ENCODE assay signal across 22 cellular contexts in the genomic region with DNA sequence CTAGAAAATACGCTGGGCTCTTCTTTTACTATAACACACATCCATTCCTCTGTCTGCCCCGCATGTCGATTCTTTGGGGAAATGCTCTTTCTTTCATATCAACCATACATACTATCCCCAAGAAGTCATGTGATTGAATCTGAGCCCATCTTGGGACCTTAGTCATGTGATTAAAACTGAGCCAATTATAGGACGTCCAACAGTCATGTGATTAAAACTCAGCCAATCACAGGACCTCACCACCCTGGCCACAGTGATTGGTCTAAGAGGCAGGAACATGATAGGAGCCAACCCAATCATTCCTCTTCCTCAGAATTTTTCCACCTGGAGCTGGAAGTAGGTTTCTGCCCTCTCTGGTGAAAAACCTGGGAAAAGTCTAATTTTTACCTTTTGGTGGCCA.
"Had no signal": no experiment of that assay in that cellular context is flagged by ENCODE, and none has a peak within 500 bp of the region (broad histone marks: within the 10 kb centered on the region; RNA-seq: fewer than 3 reads in every experiment).

No MANE protein-coding gene starts in this region.

- H3K36me3 ChIP-seq: heart left ventricle, ovary, right atrium auricular region, tibial nerve, upper lobe of right lung, vagina had no signal

- FAIRE-seq: endometrium, frontal cortex, islet of Langerhans, small intestine had no signal

- H3K4me1 ChIP-seq: heart left ventricle, right atrium auricular region, tibial nerve, upper lobe of right lung, vagina had no signal

- H3K27me3 ChIP-seq: ovary, right atrium auricular region, tibial nerve, upper lobe of right lung, vagina had no signal

- H3K27ac ChIP-seq: heart left ventricle, ovary, right atrium auricular region, tibial nerve, upper lobe of right lung, vagina had no signal

- H3K9me3 ChIP-seq: heart left ventricle, mucosa of descending colon, ovary, right atrium auricular region, tibial nerve, upper lobe of right lung, vagina had no signal

- ATAC-seq: esophagus mucosa; heart left ventricle; left lobe of liver; mucosa of descending colon; naive thymus-derived CD8-positive, alpha-beta T cell; stimulated activated effector memory CD8-positive, alpha-beta T cell treated with anti-CD3 and anti-CD28 coated beads, Interleukin-12 subunit alpha, Interleukin-12 subunit beta, amount 100 ng/mL, for 72 hours; upper lobe of right lung had no signal

- H3K4me3 ChIP-seq: heart left ventricle, mucosa of descending colon, ovary, right atrium auricular region, tibial nerve, upper lobe of right lung, vagina had no signal

- DNase-seq: effector memory CD4-positive, alpha-beta T cell; heart left ventricle; hippocampal formation; kidney glomerular epithelial cell; mammary epithelial cell; mucosa of descending colon; naive thymus-derived CD8-positive, alpha-beta T cell; nucleus accumbens; ovary; small intestine; stimulated activated CD4-positive, alpha-beta T cell treated with anti-CD3 and anti-CD28 coated beads, Interleukin-12 subunit alpha, Interleukin-12 subunit beta, amount 100 ng/mL, for 4 hours; stimulated activated CD4-positive, alpha-beta T cell treated with anti-CD3 and anti-CD28 coated beads, Interleukin-2, amount 100 ng/mL, for 48 hours; upper lobe of right lung had no signal
